17 cellular contexts compared by ENCODE assay signal in genomic region chr12:18332173-18332572, GRCh38.
DNase-seq lines count a peak whose midpoint lies in the region; ATAC-seq, FAIRE-seq and TF ChIP-seq lines count a peak whose summit lies in the region.
"Had no signal": no experiment of that assay in that cellular context is flagged by ENCODE, and none has a peak within 500 bp of the region (broad histone marks: within the 10 kb centered on the region; RNA-seq: fewer than 3 reads in every experiment).

No MANE protein-coding gene starts in this region.

- H3K9me1 ChIP-seq in K562 (ENCODE audit: control insufficient read depth, insufficient read depth, low read length) (no peaks in the 10 kb centered on the region), keratinocyte (ENCODE audit: control insufficient read depth, extremely low read depth, insufficient read depth, low read length) (no peaks in the 10 kb centered on the region)

- H3K79me2 ChIP-seq in mammary epithelial cell (ENCODE audit: insufficient read depth, low read length), result no peaks in the 10 kb centered on the region
- H3K79me2 ChIP-seq in K562 (ENCODE audit: control insufficient read depth, insufficient read depth, low read length), result no peaks in the 10 kb centered on the region
- no peaks in the 10 kb centered on the region for H3K79me2 ChIP-seq in keratinocyte (ENCODE audit: control insufficient read depth, insufficient read depth, low read length)

- in situ Hi-C loops in mammary epithelial cell (cut with MboI; ENCODE audit: low sequenced_read_pairs in 2 of 2) (no loop called here), K562 (cut with MboI) (no loop called here)

- no peak for TF ChIP-seq POLR2A in K562 (conservative IDR thresholded peaks at IDR 0.05)

- no peak overlapping the region for H3K4me3 Mint-ChIP-seq in MCF 10A (ENCODE audit: unreplicated experiment)
- H3K4me3 Mint-ChIP-seq in stimulated activated memory B cell treated with anti-CD40 and anti-IgM and Interleukin-4, amounts not matched to agents 10 μg/mL and 1 μg/mL and 100 μg/mL, for 72 hours, result no peak overlapping the region

- dilution Hi-C loops in mammary epithelial cell (cut with HindIII; ENCODE audit: low sequenced_read_pairs), result no loop called here
- dilution Hi-C loops in keratinocyte (cut with MboI; ENCODE audit: extremely low pct_ligation_motif_present, low sequenced_read_pairs), result no loop called here

- H3K4me1 ChIP-seq in mammary epithelial cell (ENCODE audit: insufficient read depth, low read length) (no peaks in the 10 kb centered on the region), K562 (replicated peaks in 1 of 2; ENCODE audit: control insufficient read depth in 2 of 2, insufficient read depth in 2 of 2, low read length in 2 of 2) (no peaks in the 10 kb centered on the region), keratinocyte (ENCODE audit: control insufficient read depth, extremely low read depth, insufficient read depth, low read length) (no peaks in the 10 kb centered on the region)
- H3K4me1 ChIP-seq: HAP-1 had no signal

- POLR2A ChIA-PET in MCF 10A (lab: Yijun Ruan, JAX) (interaction anchor here (0.7 to 2.5 kb wide), 4 partner anchors 12 to 242 kb away, joined by 3 to 10 read pairs (median 3); no protein-coding TSS in a partner anchor), K562 (lab: Yijun Ruan, JAX) (no interaction called here)

- H3K27ac Mint-ChIP-seq in MCF 10A (ENCODE audit: low read depth, unreplicated experiment), result no peak overlapping the region
- H3K27ac Mint-ChIP-seq in stimulated activated memory B cell treated with anti-CD40 and anti-IgM and Interleukin-4, amounts not matched to agents 10 μg/mL and 1 μg/mL and 100 μg/mL, for 72 hours, result no peak overlapping the region

- FAIRE-seq in K562 (lab: Jason Lieb, UNC), result no peak
- FAIRE-seq in keratinocyte (lab: Jason Lieb, UNC), result peak; percentile 58
- FAIRE-seq in frontal cortex (lab: Jason Lieb, UNC), result no peak

- H3K4me3 ChIP-seq in mammary epithelial cell (replicated peaks in 1 of 3; ENCODE audit: insufficient read depth in 1 of 3, low read depth in 2 of 3, low read length in 3 of 3), result no peak overlapping the region
- no peak overlapping the region for H3K4me3 ChIP-seq in K562
- H3K4me3 ChIP-seq in keratinocyte (ENCODE audit: control insufficient read depth in 2 of 3, extremely low read depth in 1 of 3, insufficient read depth in 2 of 3, low read depth in 1 of 3, low read length in 3 of 3), result no peak overlapping the region
- H3K4me3 ChIP-seq: HAP-1 had no signal

- H3K36me3 Mint-ChIP-seq in MCF 10A (ENCODE audit: insufficient read depth, unreplicated experiment), result peaks cover 14% of the 10 kb centered on the region
- H3K36me3 Mint-ChIP-seq in stimulated activated memory B cell treated with anti-CD40 and anti-IgM and Interleukin-4, amounts not matched to agents 10 μg/mL and 1 μg/mL and 100 μg/mL, for 72 hours, result no peaks in the 10 kb centered on the region

- H3K9me3 ChIP-seq in mammary epithelial cell (replicated peaks; ENCODE audit: insufficient read depth, low read length), result no peaks in the 10 kb centered on the region
- no peaks in the 10 kb centered on the region for H3K9me3 ChIP-seq in K562 (replicated peaks; ENCODE audit: control insufficient read depth, insufficient read depth, low read depth, low read length)
- H3K9me3 ChIP-seq in keratinocyte (ENCODE audit: control insufficient read depth, low read depth, low read length), result no peaks in the 10 kb centered on the region
- H3K9me3 ChIP-seq: HAP-1 had no signal

- H2AFZ ChIP-seq in mammary epithelial cell (ENCODE audit: low read depth, low read length) (no peak overlapping the region), K562 (ENCODE audit: low read depth, low read length) (peak overlapping the region; percentile 31; the same call in 1 of the 2 replicates), keratinocyte (ENCODE audit: control insufficient read depth, low read length) (no peak overlapping the region)

- H3K27ac ChIP-seq in mammary epithelial cell (ENCODE audit: insufficient read depth, low read depth, low read length) (no peak overlapping the region), K562 (ENCODE audit: extremely low read depth, low read depth, low read length) (no peak overlapping the region), keratinocyte (ENCODE audit: control insufficient read depth, insufficient read depth, low read length) (no peak overlapping the region)

- no peak for TF ChIP-seq RAD21 in K562 (CRISPR knock-in tag; conservative IDR thresholded peaks at IDR 0.05 in 1 of 2, IDR thresholded peaks at IDR 0.05 in 1 of 2)

- no peaks in the 10 kb centered on the region for H3K36me3 ChIP-seq in mammary epithelial cell (ENCODE audit: insufficient read depth, low read length)
- no peaks in the 10 kb centered on the region for H3K36me3 ChIP-seq in K562 (ENCODE audit: control insufficient read depth, insufficient read depth, low read length)
- H3K36me3 ChIP-seq in keratinocyte (ENCODE audit: control insufficient read depth in 2 of 2, extremely low read depth in 1 of 2, insufficient read depth in 2 of 2, low read length in 2 of 2), result no peaks in the 10 kb centered on the region
- H3K36me3 ChIP-seq: HAP-1 had no signal

- H3K4me2 ChIP-seq in mammary epithelial cell (ENCODE audit: insufficient read depth, low read depth, low read length) (no peak overlapping the region), K562 (ENCODE audit: insufficient read depth, low read length) (no peak overlapping the region), keratinocyte (ENCODE audit: control insufficient read depth, extremely low read depth, insufficient read depth, low read depth, low read length) (no peak overlapping the region)

- BruUV-seq in MCF 10A (replicated peaks; lab: Mats Ljungman, UMichigan), result no TSS peak
- no TSS peak for BruUV-seq in mammary epithelial cell (replicated peaks; lab: Mats Ljungman, UMichigan)
- no TSS peak for BruUV-seq in K562 (replicated peaks; lab: Mats Ljungman, UMichigan)

- WGBS in mammary epithelial cell (ENCODE audit: low coverage, missing lambda C conversion rate), result 81% methylated on average over 4 of the region's 4 CpGs
- WGBS in K562 (ENCODE audit: insufficient coverage, low coverage, missing lambda C conversion rate), result 0% methylated on average over 4 of the region's 4 CpGs

- no peaks in the 10 kb centered on the region for H3K27me3 Mint-ChIP-seq in MCF 10A (ENCODE audit: insufficient read depth, unreplicated experiment)
- H3K27me3 Mint-ChIP-seq in stimulated activated memory B cell treated with anti-CD40 and anti-IgM and Interleukin-4, amounts not matched to agents 10 μg/mL and 1 μg/mL and 100 μg/mL, for 72 hours, result no peaks in the 10 kb centered on the region

- DNase-seq in MCF 10A (ENCODE audit: unreplicated experiment) (peak; percentile 13), mammary epithelial cell (no peak), K562 (ENCODE audit: extremely low read depth in 1 of 4, low spot score in 3 of 4) (no peak), keratinocyte (ENCODE audit: low read depth, low spot score) (no peak), NCI-H2029 treated with DMSO at 0.1 percent for 48 hours (lab: John Stamatoyannopoulos, UW) (no peak), frontal cortex (ENCODE audit: low spot score in 2 of 2) (no peak)
- DNase-seq in effector CD4-positive, alpha-beta T cell, result no peak
- DNase-seq: 8988T, C1 segment of cervical spinal cord, IMR-90, MV-4-11, NCI-H1436, NCI-H2081, NCI-H774, SHP77 had no signal

- ATAC-seq in K562, result no peak
- peak; percentile 41 for ATAC-seq in stimulated activated memory B cell treated with anti-CD40 and anti-IgM and Interleukin-4, amounts not matched to agents 10 μg/mL and 1 μg/mL and 100 μg/mL, for 72 hours

- H3K27me3 ChIP-seq in mammary epithelial cell (ENCODE audit: insufficient read depth, low read length) (no peaks in the 10 kb centered on the region), K562 (ENCODE audit: control insufficient read depth in 2 of 2, insufficient read depth in 2 of 2, low read length in 2 of 2) (no peaks in the 10 kb centered on the region), keratinocyte (ENCODE audit: control insufficient read depth, extremely low read depth, insufficient read depth, low read length) (no peaks in the 10 kb centered on the region)

- TF ChIP-seq EP300 in K562 (IDR thresholded peaks at IDR 0.05; ENCODE audit: low read length), result no peak

- no peak for TF ChIP-seq CTCF in MCF 10A (IDR thresholded peaks at IDR 0.05; ENCODE audit: unreplicated experiment)
- no peak for TF ChIP-seq CTCF in mammary epithelial cell (conservative IDR thresholded peaks at IDR 0.05 in 1 of 2, IDR thresholded peaks at IDR 0.05 in 1 of 2; ENCODE audit: extremely low read depth in 1 of 2, insufficient read depth in 1 of 2, low read depth in 1 of 2, low read length in 2 of 2)
- no peak for TF ChIP-seq CTCF in K562 (IDR thresholded peaks at IDR 0.05 in 2 of 3, conservative IDR thresholded peaks at IDR 0.05 in 1 of 3; ENCODE audit: insufficient read depth in 2 of 3, low read depth in 1 of 3, low read length in 3 of 3)
- no peak for TF ChIP-seq CTCF in keratinocyte (optimal IDR thresholded peaks at IDR 0.05 in 1 of 3, IDR thresholded peaks at IDR 0.05 in 1 of 3, conservative IDR thresholded peaks at IDR 0.05 in 1 of 3; ENCODE audit: extremely low read depth in 1 of 3, insufficient read depth in 2 of 3, low read length in 3 of 3)

- H3K9ac ChIP-seq in mammary epithelial cell (ENCODE audit: insufficient read depth, low read length) (no peak overlapping the region), K562 (ENCODE audit: insufficient read depth in 1 of 2, low read depth in 2 of 2, low read length in 2 of 2) (no peak overlapping the region), keratinocyte (ENCODE audit: control insufficient read depth, extremely low read depth, insufficient read depth, low read length) (no peak overlapping the region)

- H4K20me1 ChIP-seq in mammary epithelial cell (ENCODE audit: insufficient read depth, low read length) (no peaks in the 10 kb centered on the region), K562 (replicated peaks; ENCODE audit: control insufficient read depth, insufficient read depth, low read length) (no peaks in the 10 kb centered on the region), keratinocyte (ENCODE audit: control insufficient read depth, extremely low read depth, insufficient read depth, low read length) (no peaks in the 10 kb centered on the region)

- CTCF ChIA-PET in MCF 10A (lab: Yijun Ruan, JAX) (interaction anchor here (0.5 to 4.6 kb wide), 4 partner anchors 12 to 97 kb away, joined by 3 to 31 read pairs (median 3); no protein-coding TSS in a partner anchor), mammary epithelial cell (lab: Charles Lee; ENCODE audit: low non-redundant PET) (no interaction called here), K562 (lab: Yijun Ruan, JAX; ENCODE audit: low intra/inter-chr PET ratio) (no interaction called here)

- H3K9me3 Mint-ChIP-seq in MCF 10A (ENCODE audit: unreplicated experiment), result no peaks in the 10 kb centered on the region
- peaks cover 4% of the 10 kb centered on the region for H3K9me3 Mint-ChIP-seq in stimulated activated memory B cell treated with anti-CD40 and anti-IgM and Interleukin-4, amounts not matched to agents 10 μg/mL and 1 μg/mL and 100 μg/mL, for 72 hours

- intact Hi-C loops in MCF 10A (cut with micrococcal nuclease), result no loop called here
- intact Hi-C loops in mammary epithelial cell (cut with micrococcal nuclease), result no loop called here
- intact Hi-C loops in K562 (cut with micrococcal nuclease), result no loop called here

- peaks cover 4% of the 10 kb centered on the region for H3K4me1 Mint-ChIP-seq in MCF 10A (ENCODE audit: insufficient read depth, unreplicated experiment)
- no peaks in the 10 kb centered on the region for H3K4me1 Mint-ChIP-seq in stimulated activated memory B cell treated with anti-CD40 and anti-IgM and Interleukin-4, amounts not matched to agents 10 μg/mL and 1 μg/mL and 100 μg/mL, for 72 hours
